22 cellular contexts compared by ENCODE assay signal in genomic region chr14:95229749-95230148, GRCh38.
"Had no signal": no experiment of that assay in that cellular context is flagged by ENCODE, and none has a peak within 500 bp of the region (broad histone marks: within the 10 kb centered on the region; RNA-seq: fewer than 3 reads in every experiment).

No MANE protein-coding gene starts in this region.

- H3K4me3 ChIP-seq: lower lobe of right lung, ovary, testis, upper lobe of right lung had no signal

- H3K36me3 Mint-ChIP-seq: activated naive CD8-positive, alpha-beta T cell treated with anti-CD3 and anti-CD28 coated beads for 36 hours; brain; naive B cell had no signal

- H3K27me3 Mint-ChIP-seq: activated CD8-positive, alpha-beta T cell treated with anti-CD3 and anti-CD28 coated beads for 36 hours; activated naive CD8-positive, alpha-beta T cell treated with anti-CD3 and anti-CD28 coated beads for 36 hours; brain; dendritic cell treated with granulocyte-macrophage colony-stimulating factor and Interleukin-4, amounts not matched to agents 40 ng/mL and 50 ng/mL, for 4 days; naive B cell; stimulated activated naive CD8-positive, alpha-beta T cell treated with anti-CD3 and anti-CD28 coated beads, Interleukin-15, amount 100 ng/mL, for 72 hours had no signal

- DNase-seq: activated CD8-positive, alpha-beta memory T cell treated with anti-CD3 and anti-CD28 coated beads, Interleukin-2, amount 50 U/mL, for 4 hours; activated CD8-positive, alpha-beta T cell treated with anti-CD3 and anti-CD28 coated beads for 36 hours; activated gamma-delta T cell; activated naive CD8-positive, alpha-beta T cell treated with anti-CD3 and anti-CD28 coated beads for 36 hours; activated T-cell treated with anti-CD3 and anti-CD28 coated beads, Interleukin-2, amount 50 U/mL, for 48 hours; amygdala; cerebellar nuclear complex; effector memory CD4-positive, alpha-beta T cell; foreskin keratinocyte; glutamatergic neuron; hypothalamus; lower lobe of right lung; naive B cell; ovary; stimulated activated CD4-positive, alpha-beta T cell treated with anti-CD3 and anti-CD28 coated beads, Interleukin-1b, Interleukin-23, amount 100 ng/mL, for 48 hours; stimulated activated naive CD8-positive, alpha-beta T cell treated with anti-CD3 and anti-CD28 coated beads, Interleukin-15, amount 100 ng/mL, for 72 hours; T-helper 17 cell; testis; upper lobe of right lung; WERI-Rb-1 had no signal

- H3K9me3 Mint-ChIP-seq: activated CD8-positive, alpha-beta T cell treated with anti-CD3 and anti-CD28 coated beads for 36 hours; activated naive CD8-positive, alpha-beta T cell treated with anti-CD3 and anti-CD28 coated beads for 36 hours; brain; dendritic cell treated with granulocyte-macrophage colony-stimulating factor and Interleukin-4, amounts not matched to agents 40 ng/mL and 50 ng/mL, for 4 days; naive B cell; stimulated activated naive CD8-positive, alpha-beta T cell treated with anti-CD3 and anti-CD28 coated beads, Interleukin-15, amount 100 ng/mL, for 72 hours had no signal

- ATAC-seq: activated CD8-positive, alpha-beta T cell treated with anti-CD3 and anti-CD28 coated beads for 36 hours; foreskin keratinocyte; lower lobe of right lung; stimulated activated naive CD8-positive, alpha-beta T cell treated with anti-CD3 and anti-CD28 coated beads, Interleukin-15, amount 100 ng/mL, for 72 hours; T-helper 17 cell; upper lobe of right lung had no signal

- H3K27me3 ChIP-seq: foreskin keratinocyte, ovary, testis, upper lobe of right lung had no signal

- H3K27ac Mint-ChIP-seq: activated CD8-positive, alpha-beta T cell treated with anti-CD3 and anti-CD28 coated beads for 36 hours; activated naive CD8-positive, alpha-beta T cell treated with anti-CD3 and anti-CD28 coated beads for 36 hours; brain; dendritic cell treated with granulocyte-macrophage colony-stimulating factor and Interleukin-4, amounts not matched to agents 40 ng/mL and 50 ng/mL, for 4 days; T-helper 17 cell had no signal

- H3K36me3 ChIP-seq: lower lobe of right lung, ovary, upper lobe of right lung, WERI-Rb-1 had no signal

- H3K4me1 Mint-ChIP-seq: activated naive CD8-positive, alpha-beta T cell treated with anti-CD3 and anti-CD28 coated beads for 36 hours; stimulated activated naive CD8-positive, alpha-beta T cell treated with anti-CD3 and anti-CD28 coated beads, Interleukin-15, amount 100 ng/mL, for 72 hours; T-helper 17 cell had no signal

- H3K4me3 Mint-ChIP-seq: activated CD8-positive, alpha-beta T cell treated with anti-CD3 and anti-CD28 coated beads for 36 hours; activated naive CD8-positive, alpha-beta T cell treated with anti-CD3 and anti-CD28 coated beads for 36 hours; brain; dendritic cell treated with granulocyte-macrophage colony-stimulating factor and Interleukin-4, amounts not matched to agents 40 ng/mL and 50 ng/mL, for 4 days; naive B cell; stimulated activated naive CD8-positive, alpha-beta T cell treated with anti-CD3 and anti-CD28 coated beads, Interleukin-15, amount 100 ng/mL, for 72 hours; T-helper 17 cell had no signal
